Comparison of ENCODE assay signal across 1 cellular context in the genomic region with DNA sequence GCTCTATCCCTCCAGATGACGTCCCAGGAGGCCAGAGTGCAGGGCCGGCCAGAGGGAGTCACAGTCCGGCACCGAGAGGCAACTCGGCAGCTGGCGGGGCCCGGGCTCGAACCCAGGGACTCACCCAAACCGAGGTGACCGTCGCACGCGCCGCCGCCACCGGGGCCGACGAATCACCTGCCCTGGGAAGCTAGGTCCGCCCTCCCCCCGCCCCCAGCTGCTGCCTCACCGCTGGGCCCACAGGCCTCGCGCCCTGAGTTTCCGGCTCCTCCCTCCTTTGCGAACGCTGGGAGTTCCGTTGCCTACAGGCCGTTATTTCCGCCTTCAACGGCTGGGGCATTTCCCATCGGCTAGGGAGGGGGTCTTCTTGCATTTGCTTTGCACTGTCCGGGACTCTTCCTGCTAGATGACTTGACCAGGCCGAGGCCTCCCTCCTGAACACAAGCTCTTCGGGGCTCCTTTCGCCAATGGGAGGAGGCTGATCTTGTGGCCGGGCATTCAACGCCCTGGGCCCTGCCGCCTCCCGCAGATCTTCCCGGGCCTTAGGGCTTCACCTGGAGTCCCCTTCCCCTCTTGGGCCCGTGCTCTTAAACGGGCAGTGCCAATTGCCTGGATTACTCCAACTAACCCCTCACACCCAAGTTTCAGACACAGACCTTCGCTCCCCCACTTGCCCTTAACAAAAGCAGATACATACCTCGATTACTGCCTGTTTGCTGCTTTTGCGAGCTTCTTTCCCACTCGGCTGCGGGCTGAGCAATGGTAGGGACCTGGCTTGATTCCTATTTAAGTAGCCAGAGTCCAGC.
TF ChIP-seq lines count a peak whose summit lies in the region.

A gene (minus strand): TSS at position 184 of the 806 bp plus-strand sequence. CDS start 4,674 bp downstream, outside the sequence.

TF ChIP-seq in H1, 55 proteins besides CTCF, POLR2A, EP300 and RAD21 (continues in another document):
- TF ChIP-seq NANOG (IDR thresholded peaks at IDR 0.05; ENCODE audit: insufficient read depth, low read depth, low read length, poor library complexity, severe bottlenecking) (no peak), BRCA1 (IDR thresholded peaks at IDR 0.05; ENCODE audit: low read depth, low read length) (no peak), TEAD4 (IDR thresholded peaks at IDR 0.05; ENCODE audit: low read depth, low read length) (peak; percentile 28; the same call in 1 of the 2 replicates), SIN3A (conservative IDR thresholded peaks at IDR 0.05 in 1 of 2, IDR thresholded peaks at IDR 0.05 in 1 of 2; ENCODE audit: low read depth in 1 of 2, low read length in 2 of 2) (peak in 1 of 2 experiments; percentile 50; a peak in 1 of 4 replicates), SP1 (IDR thresholded peaks at IDR 0.05; ENCODE audit: low read depth, low read length) (no peak), KDM1A (IDR thresholded peaks at IDR 0.05; ENCODE audit: borderline replicate concordance, low read length) (no peak; the same call in 1 of the 2 replicates), TCF12 (IDR thresholded peaks at IDR 0.05; ENCODE audit: low read depth, low read length) (no peak), POU5F1 (IDR thresholded peaks at IDR 0.05; ENCODE audit: low read depth, low read length) (no peak), NRF1 (IDR thresholded peaks at IDR 0.05; ENCODE audit: low read depth, low read length) (no peak), RFX5 (IDR thresholded peaks at IDR 0.05; ENCODE audit: borderline replicate concordance, low read depth, low read length) (no peak), GTF2F1 (IDR thresholded peaks at IDR 0.05; ENCODE audit: borderline replicate concordance, low read depth, low read length) (no peak; the same call in 1 of the 2 replicates), EZH2 (IDR thresholded peaks at IDR 0.05; ENCODE audit: low read depth, low read length, severe bottlenecking) (no peak), SIRT6 (IDR thresholded peaks at IDR 0.05; ENCODE audit: low read length) (no peak), GABPA (IDR thresholded peaks at IDR 0.05; ENCODE audit: borderline replicate concordance, insufficient read depth, low read length) (no peak), RNF2 (IDR thresholded peaks at IDR 0.05; ENCODE audit: borderline replicate concordance, low read depth, low read length, missing control alignments, poor library complexity, severe bottlenecking) (no peak), TAF7 (optimal IDR thresholded peaks at IDR 0.05; ENCODE audit: borderline replicate concordance, low read depth, low read length) (peak; percentile 42), SRF (IDR thresholded peaks at IDR 0.05; ENCODE audit: low read depth, low read length) (no peak), PHF8 (conservative IDR thresholded peaks at IDR 0.05; ENCODE audit: low read depth, low read length) (no peak; the same call in 1 of the 2 replicates), YY1 (IDR thresholded peaks at IDR 0.05; ENCODE audit: low read depth, low read length) (no peak), HDAC6 (IDR thresholded peaks at IDR 0.05; ENCODE audit: low read depth, low read length) (no peak), SP4 (IDR thresholded peaks at IDR 0.05; ENCODE audit: low read length) (no peak; the same call in 1 of the 2 replicates), RXRA (IDR thresholded peaks at IDR 0.05; ENCODE audit: insufficient read depth, low read depth, low read length) (no peak), SP2 (IDR thresholded peaks at IDR 0.05; ENCODE audit: low read length) (no peak), CTBP2 (IDR thresholded peaks at IDR 0.05; ENCODE audit: borderline replicate concordance, insufficient read depth, insufficient read length, low read length) (peak; percentile 63), EGR1 (IDR thresholded peaks at IDR 0.05; ENCODE audit: borderline replicate concordance, low read depth, low read length) (peak; percentile 83), BACH1 (IDR thresholded peaks at IDR 0.05; ENCODE audit: low read length) (no peak), SAP30 (IDR thresholded peaks at IDR 0.05; ENCODE audit: insufficient read depth, insufficient replicate concordance, low read length) (peak; percentile 6), CEBPB (IDR thresholded peaks at IDR 0.05; ENCODE audit: low read depth, low read length) (no peak), TAF1 (IDR thresholded peaks at IDR 0.05; ENCODE audit: low read depth, low read length) (no peak; the same call in 1 of the 2 replicates), CBX8 (IDR thresholded peaks at IDR 0.05; ENCODE audit: borderline replicate concordance, low read depth, low read length) (no peak), HDAC2 (IDR thresholded peaks at IDR 0.05; ENCODE audit: borderline replicate concordance in 1 of 2, low read depth in 2 of 2, low read length in 2 of 2) (no peak; a peak in 1 of 4 replicates), BCL11A (IDR thresholded peaks at IDR 0.05; ENCODE audit: low read depth in 2 of 2, low read length in 2 of 2) (no peak), FOSL1 (IDR thresholded peaks at IDR 0.05; ENCODE audit: insufficient read depth, low read depth, low read length) (no peak), KDM5A (IDR thresholded peaks at IDR 0.05; ENCODE audit: low read length) (no peak), KDM4A (IDR thresholded peaks at IDR 0.05; ENCODE audit: low read depth, low read length, severe bottlenecking) (peak; percentile 70), RBBP5 (IDR thresholded peaks at IDR 0.05; ENCODE audit: borderline replicate concordance, low read depth, low read length) (peak; percentile 74; the same call in 1 of the 2 replicates), ZNF274 (IDR thresholded peaks at IDR 0.05; ENCODE audit: borderline replicate concordance, extremely low read depth, low read length) (no peak), MAFK (IDR thresholded peaks at IDR 0.05; ENCODE audit: low read depth, low read length) (no peak), CBX5 (IDR thresholded peaks at IDR 0.05; ENCODE audit: low read depth, low read length) (no peak), TBP (IDR thresholded peaks at IDR 0.05; ENCODE audit: low read depth, low read length) (peak; percentile 6; the same call in 1 of the 2 replicates), CREB1 (IDR thresholded peaks at IDR 0.05) (no peak; the same call in 1 of the 2 replicates), CHD2 (IDR thresholded peaks at IDR 0.05; ENCODE audit: low read length) (peak; percentile 4; the same call in 1 of the 2 replicates), CHD1 (IDR thresholded peaks at IDR 0.05; ENCODE audit: low read depth, low read length) (no peak), ASH2L (IDR thresholded peaks at IDR 0.05; ENCODE audit: low read length) (peak; percentile 87), JUN (IDR thresholded peaks at IDR 0.05; ENCODE audit: low read depth, low read length) (no peak), SIX5 (IDR thresholded peaks at IDR 0.05; ENCODE audit: low read depth, low read length) (no peak), SUZ12 (IDR thresholded peaks at IDR 0.05; ENCODE audit: low read length) (no peak), POLR2AphosphoS5 (IDR thresholded peaks at IDR 0.05; ENCODE audit: low read depth, low read length) (no peak; the same call in 1 of the 2 replicates)
- TF ChIP-seq, protein P1, sequence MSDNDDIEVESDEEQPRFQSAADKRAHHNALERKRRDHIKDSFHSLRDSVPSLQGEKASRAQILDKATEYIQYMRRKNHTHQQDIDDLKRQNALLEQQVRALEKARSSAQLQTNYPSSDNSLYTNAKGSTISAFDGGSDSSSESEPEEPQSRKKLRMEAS (IDR thresholded peaks at IDR 0.05) = peak; percentile 71
- TF ChIP-seq, protein P2, sequence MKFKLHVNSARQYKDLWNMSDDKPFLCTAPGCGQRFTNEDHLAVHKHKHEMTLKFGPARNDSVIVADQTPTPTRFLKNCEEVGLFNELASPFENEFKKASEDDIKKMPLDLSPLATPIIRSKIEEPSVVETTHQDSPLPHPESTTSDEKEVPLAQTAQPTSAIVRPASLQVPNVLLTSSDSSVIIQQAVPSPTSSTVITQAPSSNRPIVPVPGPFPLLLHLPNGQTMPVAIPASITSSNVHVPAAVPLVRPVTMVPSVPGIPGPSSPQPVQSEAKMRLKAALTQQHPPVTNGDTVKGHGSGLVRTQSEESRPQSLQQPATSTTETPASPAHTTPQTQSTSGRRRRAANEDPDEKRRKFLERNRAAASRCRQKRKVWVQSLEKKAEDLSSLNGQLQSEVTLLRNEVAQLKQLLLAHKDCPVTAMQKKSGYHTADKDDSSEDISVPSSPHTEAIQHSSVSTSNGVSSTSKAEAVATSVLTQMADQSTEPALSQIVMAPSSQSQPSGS (IDR thresholded peaks at IDR 0.05; ENCODE audit: low read length) = no peak
- TF ChIP-seq, protein P3, sequence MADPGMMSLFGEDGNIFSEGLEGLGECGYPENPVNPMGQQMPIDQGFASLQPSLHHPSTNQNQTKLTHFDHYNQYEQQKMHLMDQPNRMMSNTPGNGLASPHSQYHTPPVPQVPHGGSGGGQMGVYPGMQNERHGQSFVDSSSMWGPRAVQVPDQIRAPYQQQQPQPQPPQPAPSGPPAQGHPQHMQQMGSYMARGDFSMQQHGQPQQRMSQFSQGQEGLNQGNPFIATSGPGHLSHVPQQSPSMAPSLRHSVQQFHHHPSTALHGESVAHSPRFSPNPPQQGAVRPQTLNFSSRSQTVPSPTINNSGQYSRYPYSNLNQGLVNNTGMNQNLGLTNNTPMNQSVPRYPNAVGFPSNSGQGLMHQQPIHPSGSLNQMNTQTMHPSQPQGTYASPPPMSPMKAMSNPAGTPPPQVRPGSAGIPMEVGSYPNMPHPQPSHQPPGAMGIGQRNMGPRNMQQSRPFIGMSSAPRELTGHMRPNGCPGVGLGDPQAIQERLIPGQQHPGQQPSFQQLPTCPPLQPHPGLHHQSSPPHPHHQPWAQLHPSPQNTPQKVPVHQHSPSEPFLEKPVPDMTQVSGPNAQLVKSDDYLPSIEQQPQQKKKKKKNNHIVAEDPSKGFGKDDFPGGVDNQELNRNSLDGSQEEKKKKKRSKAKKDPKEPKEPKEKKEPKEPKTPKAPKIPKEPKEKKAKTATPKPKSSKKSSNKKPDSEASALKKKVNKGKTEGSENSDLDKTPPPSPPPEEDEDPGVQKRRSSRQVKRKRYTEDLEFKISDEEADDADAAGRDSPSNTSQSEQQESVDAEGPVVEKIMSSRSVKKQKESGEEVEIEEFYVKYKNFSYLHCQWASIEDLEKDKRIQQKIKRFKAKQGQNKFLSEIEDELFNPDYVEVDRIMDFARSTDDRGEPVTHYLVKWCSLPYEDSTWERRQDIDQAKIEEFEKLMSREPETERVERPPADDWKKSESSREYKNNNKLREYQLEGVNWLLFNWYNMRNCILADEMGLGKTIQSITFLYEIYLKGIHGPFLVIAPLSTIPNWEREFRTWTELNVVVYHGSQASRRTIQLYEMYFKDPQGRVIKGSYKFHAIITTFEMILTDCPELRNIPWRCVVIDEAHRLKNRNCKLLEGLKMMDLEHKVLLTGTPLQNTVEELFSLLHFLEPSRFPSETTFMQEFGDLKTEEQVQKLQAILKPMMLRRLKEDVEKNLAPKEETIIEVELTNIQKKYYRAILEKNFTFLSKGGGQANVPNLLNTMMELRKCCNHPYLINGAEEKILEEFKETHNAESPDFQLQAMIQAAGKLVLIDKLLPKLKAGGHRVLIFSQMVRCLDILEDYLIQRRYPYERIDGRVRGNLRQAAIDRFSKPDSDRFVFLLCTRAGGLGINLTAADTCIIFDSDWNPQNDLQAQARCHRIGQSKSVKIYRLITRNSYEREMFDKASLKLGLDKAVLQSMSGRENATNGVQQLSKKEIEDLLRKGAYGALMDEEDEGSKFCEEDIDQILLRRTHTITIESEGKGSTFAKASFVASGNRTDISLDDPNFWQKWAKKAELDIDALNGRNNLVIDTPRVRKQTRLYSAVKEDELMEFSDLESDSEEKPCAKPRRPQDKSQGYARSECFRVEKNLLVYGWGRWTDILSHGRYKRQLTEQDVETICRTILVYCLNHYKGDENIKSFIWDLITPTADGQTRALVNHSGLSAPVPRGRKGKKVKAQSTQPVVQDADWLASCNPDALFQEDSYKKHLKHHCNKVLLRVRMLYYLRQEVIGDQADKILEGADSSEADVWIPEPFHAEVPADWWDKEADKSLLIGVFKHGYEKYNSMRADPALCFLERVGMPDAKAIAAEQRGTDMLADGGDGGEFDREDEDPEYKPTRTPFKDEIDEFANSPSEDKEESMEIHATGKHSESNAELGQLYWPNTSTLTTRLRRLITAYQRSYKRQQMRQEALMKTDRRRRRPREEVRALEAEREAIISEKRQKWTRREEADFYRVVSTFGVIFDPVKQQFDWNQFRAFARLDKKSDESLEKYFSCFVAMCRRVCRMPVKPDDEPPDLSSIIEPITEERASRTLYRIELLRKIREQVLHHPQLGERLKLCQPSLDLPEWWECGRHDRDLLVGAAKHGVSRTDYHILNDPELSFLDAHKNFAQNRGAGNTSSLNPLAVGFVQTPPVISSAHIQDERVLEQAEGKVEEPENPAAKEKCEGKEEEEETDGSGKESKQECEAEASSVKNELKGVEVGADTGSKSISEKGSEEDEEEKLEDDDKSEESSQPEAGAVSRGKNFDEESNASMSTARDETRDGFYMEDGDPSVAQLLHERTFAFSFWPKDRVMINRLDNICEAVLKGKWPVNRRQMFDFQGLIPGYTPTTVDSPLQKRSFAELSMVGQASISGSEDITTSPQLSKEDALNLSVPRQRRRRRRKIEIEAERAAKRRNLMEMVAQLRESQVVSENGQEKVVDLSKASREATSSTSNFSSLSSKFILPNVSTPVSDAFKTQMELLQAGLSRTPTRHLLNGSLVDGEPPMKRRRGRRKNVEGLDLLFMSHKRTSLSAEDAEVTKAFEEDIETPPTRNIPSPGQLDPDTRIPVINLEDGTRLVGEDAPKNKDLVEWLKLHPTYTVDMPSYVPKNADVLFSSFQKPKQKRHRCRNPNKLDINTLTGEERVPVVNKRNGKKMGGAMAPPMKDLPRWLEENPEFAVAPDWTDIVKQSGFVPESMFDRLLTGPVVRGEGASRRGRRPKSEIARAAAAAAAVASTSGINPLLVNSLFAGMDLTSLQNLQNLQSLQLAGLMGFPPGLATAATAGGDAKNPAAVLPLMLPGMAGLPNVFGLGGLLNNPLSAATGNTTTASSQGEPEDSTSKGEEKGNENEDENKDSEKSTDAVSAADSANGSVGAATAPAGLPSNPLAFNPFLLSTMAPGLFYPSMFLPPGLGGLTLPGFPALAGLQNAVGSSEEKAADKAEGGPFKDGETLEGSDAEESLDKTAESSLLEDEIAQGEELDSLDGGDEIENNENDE (IDR thresholded peaks at IDR 0.05; ENCODE audit: insufficient replicate concordance, low read length) = no peak
- TF ChIP-seq, protein P4, sequence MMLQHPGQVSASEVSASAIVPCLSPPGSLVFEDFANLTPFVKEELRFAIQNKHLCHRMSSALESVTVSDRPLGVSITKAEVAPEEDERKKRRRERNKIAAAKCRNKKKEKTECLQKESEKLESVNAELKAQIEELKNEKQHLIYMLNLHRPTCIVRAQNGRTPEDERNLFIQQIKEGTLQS (IDR thresholded peaks at IDR 0.05; ENCODE audit: insufficient read depth, low read depth, low read length) = no peak
- TF ChIP-seq, protein P5, sequence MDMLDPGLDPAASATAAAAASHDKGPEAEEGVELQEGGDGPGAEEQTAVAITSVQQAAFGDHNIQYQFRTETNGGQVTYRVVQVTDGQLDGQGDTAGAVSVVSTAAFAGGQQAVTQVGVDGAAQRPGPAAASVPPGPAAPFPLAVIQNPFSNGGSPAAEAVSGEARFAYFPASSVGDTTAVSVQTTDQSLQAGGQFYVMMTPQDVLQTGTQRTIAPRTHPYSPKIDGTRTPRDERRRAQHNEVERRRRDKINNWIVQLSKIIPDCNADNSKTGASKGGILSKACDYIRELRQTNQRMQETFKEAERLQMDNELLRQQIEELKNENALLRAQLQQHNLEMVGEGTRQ (IDR thresholded peaks at IDR 0.05; ENCODE audit: low read length) = no peak
- TF ChIP-seq, protein P6, sequence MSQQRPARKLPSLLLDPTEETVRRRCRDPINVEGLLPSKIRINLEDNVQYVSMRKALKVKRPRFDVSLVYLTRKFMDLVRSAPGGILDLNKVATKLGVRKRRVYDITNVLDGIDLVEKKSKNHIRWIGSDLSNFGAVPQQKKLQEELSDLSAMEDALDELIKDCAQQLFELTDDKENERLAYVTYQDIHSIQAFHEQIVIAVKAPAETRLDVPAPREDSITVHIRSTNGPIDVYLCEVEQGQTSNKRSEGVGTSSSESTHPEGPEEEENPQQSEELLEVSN (IDR thresholded peaks at IDR 0.05) = peak; percentile 45
